ENCODE assay signal across 18 cellular contexts in genomic region chr14:29262979-29263378, GRCh38.
DNase-seq lines count a peak whose midpoint lies in the region; ATAC-seq and TF ChIP-seq lines count a peak whose summit lies in the region.
"Had no signal": no experiment of that assay in that cellular context is flagged by ENCODE, and none has a peak within 500 bp of the region (broad histone marks: within the 10 kb centered on the region; RNA-seq: fewer than 3 reads in every experiment).

No MANE protein-coding gene starts in this region.

- H3K4me3 Mint-ChIP-seq in HFFc6 (peak overlapping the region; percentile 25; the same call in 1 of the 2 replicates), T-helper 17 cell (no peak overlapping the region)
- H3K4me3 Mint-ChIP-seq: CD4-positive, alpha-beta memory T cell had no signal

- TF ChIP-seq CTCF in HFFc6 (IDR thresholded peaks at IDR 0.05) (no peak), RWPE2 (IDR thresholded peaks at IDR 0.05; ENCODE audit: poor library complexity, severe bottlenecking) (no peak), fibroblast of pulmonary artery (IDR thresholded peaks at IDR 0.05; ENCODE audit: low read length, missing control alignments) (no peak)

- peak overlapping the region; percentile 43 for H3K27ac ChIP-seq in RWPE2 (ENCODE audit: poor library complexity, severe bottlenecking)

- DNase-seq in HFFc6, result no peak
- no peak for DNase-seq in RWPE2 (ENCODE audit: low spot score)
- DNase-seq in fibroblast of pulmonary artery (ENCODE audit: low read depth), result peak; percentile 56
- DNase-seq in T-helper 17 cell, result no peak
- no peak for DNase-seq in globus pallidus (ENCODE audit: low spot score)
- no peak for DNase-seq in iPS-NIHi11 (ENCODE audit: low spot score)
- DNase-seq: BE2C; Calu3; CD4-positive, alpha-beta memory T cell; GOT3; Karpas-422; NCI-H1105; NCI-H1694; NCI-H2227 treated with DMSO at 0.1 percent for 48 hours; NCI-H524 treated with DMSO at 0.1 percent for 48 hours; SHP77 treated with DMSO at 0.1 percent for 48 hours had no signal

- H3K27ac Mint-ChIP-seq in HFFc6, result peak overlapping the region; percentile 64
- H3K27ac Mint-ChIP-seq in T-helper 17 cell, result no peak overlapping the region
- H3K27ac Mint-ChIP-seq: CD4-positive, alpha-beta memory T cell had no signal

- H3K4me1 ChIP-seq in RWPE2 (ENCODE audit: insufficient read depth, poor library complexity, severe bottlenecking), result peaks cover 14% of the 10 kb centered on the region
- H3K4me1 ChIP-seq: BE2C had no signal

- no peaks in the 10 kb centered on the region for H3K27me3 Mint-ChIP-seq in HFFc6 (ENCODE audit: insufficient read depth)
- H3K27me3 Mint-ChIP-seq in T-helper 17 cell, result no peaks in the 10 kb centered on the region
- H3K27me3 Mint-ChIP-seq: CD4-positive, alpha-beta memory T cell had no signal

- no peaks in the 10 kb centered on the region; the same call in 1 of the 2 replicates for H3K9me3 Mint-ChIP-seq in HFFc6

- H3K36me3 Mint-ChIP-seq in HFFc6 (ENCODE audit: low read depth), result peaks cover under 1% of the 10 kb centered on the region; the same call in 1 of the 2 replicates
- no peaks in the 10 kb centered on the region for H3K36me3 Mint-ChIP-seq in T-helper 17 cell (ENCODE audit: low read depth)
- H3K36me3 Mint-ChIP-seq: CD4-positive, alpha-beta memory T cell had no signal

- no peaks in the 10 kb centered on the region for H3K27me3 ChIP-seq in RWPE2 (ENCODE audit: insufficient read depth, poor library complexity, severe bottlenecking)
- H3K27me3 ChIP-seq: BE2C had no signal

- no peaks in the 10 kb centered on the region for H3K9me3 ChIP-seq in RWPE2 (ENCODE audit: severe bottlenecking)
- H3K9me3 ChIP-seq in T-helper 17 cell (ENCODE audit: control insufficient read depth, low read length, poor library complexity, severe bottlenecking), result peaks cover 2% of the 10 kb centered on the region
- H3K9me3 ChIP-seq: BE2C had no signal

- ATAC-seq in RWPE2 (ENCODE audit: low read depth), result peak; percentile 92
- no peak for ATAC-seq in GM18498 (IDR thresholded peaks at IDR 0.05; ENCODE audit: unreplicated experiment)
- ATAC-seq in T-helper 17 cell, result no peak
- ATAC-seq: Panc1 had no signal

- peaks cover 60% of the 10 kb centered on the region for H3K4me1 Mint-ChIP-seq in HFFc6 (ENCODE audit: low read depth)
- no peaks in the 10 kb centered on the region for H3K4me1 Mint-ChIP-seq in T-helper 17 cell
- H3K4me1 Mint-ChIP-seq: CD4-positive, alpha-beta memory T cell had no signal

- no peak overlapping the region for H3K4me3 ChIP-seq in RWPE2 (ENCODE audit: severe bottlenecking)
- H3K4me3 ChIP-seq in fibroblast of pulmonary artery (replicated peaks; ENCODE audit: low read depth, low read length), result no peak overlapping the region

- H3K36me3 ChIP-seq in RWPE2 (ENCODE audit: low read depth), result no peaks in the 10 kb centered on the region
- H3K36me3 ChIP-seq: BE2C had no signal
